1 cellular context compared by ENCODE assay signal in genomic region chr10:61987951-61988379, GRCh38.
A peak's percentile ranks its signal among the peaks of the same experiment; 100 is the strongest.
TF ChIP-seq lines count a peak whose summit lies in the region.

No MANE protein-coding gene starts in this region.

TF ChIP-seq in GM12878, 131 proteins besides CTCF, POLR2A, EP300 and RAD21 (continued from another document):
- TF ChIP-seq BCL11A (IDR thresholded peaks at IDR 0.05; ENCODE audit: low read depth, low read length) (peak; percentile 85), FOXM1 (IDR thresholded peaks at IDR 0.05; ENCODE audit: low read depth, low read length) (peak; percentile 97), ELK1 (IDR thresholded peaks at IDR 0.05; ENCODE audit: low read depth, low read length) (no peak), FOS (IDR thresholded peaks at IDR 0.05; ENCODE audit: borderline replicate concordance, extremely low read depth, insufficient read length) (no peak), JUNB (IDR thresholded peaks at IDR 0.05) (peak; percentile 94), IRF3 (IDR thresholded peaks at IDR 0.05) (no peak)
